ENCODE assay signal across 1 cellular context in genomic region chr5:72305194-72306142, GRCh38.
TF ChIP-seq lines count a peak whose summit lies in the region.

No MANE protein-coding gene starts in this region.

TF ChIP-seq in GM23338, 12 proteins besides CTCF, POLR2A, EP300 and RAD21:
- TF ChIP-seq POLR2AphosphoS5 (IDR thresholded peaks at IDR 0.05; ENCODE audit: low read depth) (no peak), CREB1 (CRISPR knock-in tag; IDR thresholded peaks at IDR 0.05; ENCODE audit: low read depth) (no peak), ETS1 (IDR thresholded peaks at IDR 0.05) (no peak), ZNF114 (CRISPR knock-in tag; IDR thresholded peaks at IDR 0.05) (no peak), STAT1 (IDR thresholded peaks at IDR 0.05; ENCODE audit: unreplicated experiment) (no peak), JUNB (IDR thresholded peaks at IDR 0.05; ENCODE audit: unreplicated experiment) (no peak), EZH2 (IDR thresholded peaks at IDR 0.05; ENCODE audit: low read depth, unreplicated experiment) (no peak), ZNF331 (CRISPR knock-in tag; IDR thresholded peaks at IDR 0.05; ENCODE audit: low read depth) (no peak)
